32 cellular contexts compared by ENCODE assay signal in the genomic region with DNA sequence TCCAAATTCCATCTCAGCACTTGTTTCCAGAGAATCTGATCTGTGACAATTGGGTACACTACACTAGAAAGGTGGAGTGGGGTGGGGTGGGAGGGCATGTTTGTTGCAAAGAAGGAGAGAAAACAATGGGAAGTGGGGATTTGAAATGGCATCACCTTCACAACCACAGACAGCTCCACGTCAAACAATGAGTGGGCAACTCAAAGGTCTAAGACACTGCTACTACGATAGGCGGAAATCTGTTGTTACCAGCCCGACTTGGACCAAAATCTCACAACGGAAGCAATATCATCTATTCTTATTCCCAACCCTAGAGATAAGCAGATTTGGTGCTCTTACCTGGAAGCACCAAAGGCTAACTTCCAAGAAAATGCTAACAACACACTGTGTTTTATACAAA. TPM values are rescaled to one million over a fixed set of nuclear protein-coding genes. Genes with fewer than 3 reads are reported as not detected.
A peak's percentile ranks its signal among the peaks of the same experiment; 100 is the strongest.
DNase-seq lines count a peak whose midpoint lies in the region; ATAC-seq, FAIRE-seq and TF ChIP-seq lines count a peak whose summit lies in the region.
"Had no signal": no experiment of that assay in that cellular context is flagged by ENCODE, and none has a peak within 500 bp of the region (broad histone marks: within the 10 kb centered on the region; RNA-seq: fewer than 3 reads in every experiment).

No MANE protein-coding gene starts in this region.

- intact Hi-C loops in GM12878 (cut with micrococcal nuclease; ENCODE audit: unreplicated experiment) (no loop called here), aorta (cut with DNase I) (no loop called here)
- intact Hi-C loops in activated CD4-positive, alpha-beta T cell treated with anti-CD3 and anti-CD28 coated beads, Interleukin-2, amount 10 ng/mL, durations not matched to agents 24 days and 14 days (cut with micrococcal nuclease): no loop called here

- no peaks in the 10 kb centered on the region; the same call in 2 of the 3 replicates for H3K9me3 ChIP-seq in GM12878 (replicated peaks; ENCODE audit: control insufficient read depth, insufficient read depth, low read length)
- no peaks in the 10 kb centered on the region for H3K9me3 ChIP-seq in aorta (ENCODE audit: control insufficient read depth, low read length)
- H3K9me3 ChIP-seq: pancreas, vagina had no signal

- H3K36me3 ChIP-seq in GM12878 (ENCODE audit: control insufficient read depth in 2 of 2, insufficient read depth in 2 of 2, low read length in 1 of 2) (no peaks in the 10 kb centered on the region), aorta (ENCODE audit: control insufficient read depth in 1 of 2, insufficient read depth in 2 of 2, low read length in 1 of 2) (no peaks in the 10 kb centered on the region)
- H3K36me3 ChIP-seq: BLaER1 treated with 17β-estradiol and CSF1 and Interleukin-3, amounts not matched to agents 10 nM and 100 nM; cardiac muscle cell; neural progenitor cell; pancreas; vagina had no signal

- TF ChIP-seq RAD21 in GM12878 (IDR thresholded peaks at IDR 0.05; ENCODE audit: insufficient read depth, low read depth, low read length): no peak

- CTCF ChIA-PET in GM12878 (lab: Yijun Ruan, JAX): no interaction called here

- no peak for TF ChIP-seq EP300 in GM12878 (IDR thresholded peaks at IDR 0.05; ENCODE audit: borderline replicate concordance in 1 of 2, control insufficient read depth in 1 of 2, low read depth in 2 of 2, low read length in 2 of 2)

- no peak for FAIRE-seq in GM12878 (lab: Jason Lieb, UNC)
- FAIRE-seq: astrocyte, H1, pancreas had no signal

- H3K36me3 Mint-ChIP-seq in activated CD4-positive, alpha-beta T cell treated with anti-CD3 and anti-CD28 coated beads, Interleukin-2, amount 10 ng/mL, durations not matched to agents 24 days and 14 days (ENCODE audit: low read depth): no peaks in the 10 kb centered on the region
- H3K36me3 Mint-ChIP-seq: activated naive CD8-positive, alpha-beta T cell; immature natural killer cell; neural progenitor cell had no signal

- no peak for DNase-seq in GM12878 (ENCODE audit: low read depth, low spot score)
- DNase-seq in aorta: no peak
- no peak for DNase-seq in activated CD4-positive, alpha-beta T cell treated with anti-CD3 and anti-CD28 coated beads, Interleukin-2, amount 10 ng/mL, durations not matched to agents 24 days and 14 days
- DNase-seq in pons (ENCODE audit: low spot score): no peak
- DNase-seq: activated CD4-positive, alpha-beta T cell treated with anti-CD3 and anti-CD28 coated beads, Interleukin-2, amount 10 ng/mL, durations not matched to agents 7 days and 5 days; activated effector memory CD4-positive, alpha-beta T cell treated with anti-CD3 and anti-CD28 coated beads, Interleukin-2, amount 50 U/mL, for 16 hours; activated T-cell treated with anti-CD3 and anti-CD28 coated beads, Interleukin-2, amount 50 U/mL, for 24 hours; DMS153; effector CD8-positive, alpha-beta T cell; HFFc6; immature natural killer cell; IMR-90; NCI-H1048; NCI-H1694; NCI-H82; pancreas; stimulated activated naive CD4-positive, alpha-beta T cell treated with Interleukin-2 at 50 U/mL for 16 hours; T-helper 9 cell had no signal

- RAD21 ChIA-PET in GM12878 (lab: Charles Lee; ENCODE audit: unreplicated experiment): no interaction called here

- H2AFZ ChIP-seq in GM12878 (ENCODE audit: control insufficient read depth, low read depth, low read length): no peak overlapping the region
- H2AFZ ChIP-seq: neural progenitor cell had no signal

- TF ChIP-seq CTCF in GM12878 (IDR thresholded peaks at IDR 0.05 in 2 of 3, conservative IDR thresholded peaks at IDR 0.05 in 1 of 3; ENCODE audit: control insufficient read depth in 2 of 3, extremely low read depth in 1 of 3, insufficient read depth in 1 of 3, low read depth in 3 of 3, low read length in 3 of 3): no peak

- peak overlapping the region; percentile 31 for H3K4me2 ChIP-seq in GM12878 (ENCODE audit: control insufficient read depth, insufficient read depth)
- H3K4me2 ChIP-seq: neural progenitor cell had no signal

- H3K9ac ChIP-seq in GM12878 (ENCODE audit: control insufficient read depth, insufficient read depth, low read length): no peak overlapping the region
- H3K9ac ChIP-seq: BLaER1 treated with 17β-estradiol and CSF1 and Interleukin-3, amounts not matched to agents 10 nM and 100 nM; neural progenitor cell had no signal

- WGBS in GM12878 (ENCODE audit: insufficient coverage, insufficient replicate concordance, low lambda C conversion rate, missing lambda C conversion rate): 75% methylated on average over 5 of the region's 5 CpGs
- 90 to 97% methylated on average over 5 of the region's 5 CpGs for WGBS in aorta, 2 donors

- POLR2A ChIA-PET in GM12878 (lab: Charles Lee): no interaction called here

- no peaks in the 10 kb centered on the region for H4K20me1 ChIP-seq in GM12878 (ENCODE audit: control insufficient read depth, insufficient read depth)
- H4K20me1 ChIP-seq: BLaER1 treated with 17β-estradiol and CSF1 and Interleukin-3, amounts not matched to agents 10 nM and 100 nM had no signal

- no peaks in the 10 kb centered on the region for H3K4me1 Mint-ChIP-seq in activated CD4-positive, alpha-beta T cell treated with anti-CD3 and anti-CD28 coated beads, Interleukin-2, amount 10 ng/mL, durations not matched to agents 24 days and 14 days
- H3K4me1 Mint-ChIP-seq: activated CD4-positive, alpha-beta T cell treated with anti-CD3 and anti-CD28 coated beads, Interleukin-2, amount 10 ng/mL, durations not matched to agents 7 days and 5 days; immature natural killer cell; neural progenitor cell had no signal

- H3K27me3 ChIP-seq in GM12878 (replicated peaks in 1 of 2; ENCODE audit: control insufficient read depth in 2 of 2, insufficient read depth in 2 of 2, low read length in 1 of 2) (peaks cover 0 to 5% of the 10 kb centered on the region in 2 experiments; a peak in 1 of 4 replicates), aorta (ENCODE audit: control insufficient read depth in 1 of 2, insufficient read depth in 2 of 2, low read length in 1 of 2) (no peaks in the 10 kb centered on the region)
- H3K27me3 ChIP-seq: BLaER1 treated with 17β-estradiol and CSF1 and Interleukin-3, amounts not matched to agents 10 nM and 100 nM; pancreas; vagina had no signal

- H3K4me3 Mint-ChIP-seq in activated CD4-positive, alpha-beta T cell treated with anti-CD3 and anti-CD28 coated beads, Interleukin-2, amount 10 ng/mL, durations not matched to agents 24 days and 14 days: no peak overlapping the region
- H3K4me3 Mint-ChIP-seq: activated CD4-positive, alpha-beta T cell treated with anti-CD3 and anti-CD28 coated beads, Interleukin-2, amount 10 ng/mL, durations not matched to agents 7 days and 5 days; activated naive CD8-positive, alpha-beta T cell; activated T-cell treated with anti-CD3 and anti-CD28 coated beads, Interleukin-2, amount 50 U/mL, for 24 hours; HFFc6; immature natural killer cell had no signal

- SMC1A ChIA-PET in GM12878 (lab: Charles Lee; ENCODE audit: uncharacterized antibody, unreplicated experiment): no interaction called here

- peaks cover 21% of the 10 kb centered on the region for H3K4me1 ChIP-seq in GM12878 (ENCODE audit: control insufficient read depth, insufficient read depth, low read length)
- H3K4me1 ChIP-seq in aorta (ENCODE audit: control insufficient read depth in 1 of 2, insufficient read depth in 2 of 2, low read length in 2 of 2): peaks cover 8 to 9% of the 10 kb centered on the region in 2 donors
- H3K4me1 ChIP-seq: neural progenitor cell, vagina had no signal

- H3K79me2 ChIP-seq in GM12878 (ENCODE audit: control insufficient read depth, insufficient read depth, low read length): no peaks in the 10 kb centered on the region

- no peak overlapping the region for H3K27ac ChIP-seq in GM12878 (ENCODE audit: control insufficient read depth, insufficient read depth)
- H3K27ac ChIP-seq in aorta (ENCODE audit: low read depth in 1 of 2, low read length in 2 of 2): peak overlapping the region; percentile 18 to 26
- H3K27ac ChIP-seq: cardiac muscle cell, neural progenitor cell, pancreas, vagina had no signal

- H3K4me3 ChIP-seq in GM12878 (no peak overlapping the region), aorta (ENCODE audit: low read length in 2 of 2) (no peak overlapping the region)
- H3K4me3 ChIP-seq: BLaER1 treated with 17β-estradiol and CSF1 and Interleukin-3, amounts not matched to agents 10 nM and 100 nM; cardiac muscle cell; coronary artery; neural progenitor cell; pancreas; skin epidermis; vagina had no signal

- in situ Hi-C loops in GM12878 (cut with MboI): no loop called here

- no TSS peak for BruUV-seq in GM12878 (replicated peaks; lab: Mats Ljungman, UMichigan)

- H3K27me3 Mint-ChIP-seq in activated CD4-positive, alpha-beta T cell treated with anti-CD3 and anti-CD28 coated beads, Interleukin-2, amount 10 ng/mL, durations not matched to agents 24 days and 14 days: peaks cover 4% of the 10 kb centered on the region

- no peak overlapping the region for H3K27ac Mint-ChIP-seq in activated CD4-positive, alpha-beta T cell treated with anti-CD3 and anti-CD28 coated beads, Interleukin-2, amount 10 ng/mL, durations not matched to agents 24 days and 14 days
- H3K27ac Mint-ChIP-seq: activated CD4-positive, alpha-beta T cell treated with anti-CD3 and anti-CD28 coated beads, Interleukin-2, amount 10 ng/mL, durations not matched to agents 7 days and 5 days; activated naive CD8-positive, alpha-beta T cell; activated T-cell treated with anti-CD3 and anti-CD28 coated beads, Interleukin-2, amount 50 U/mL, for 24 hours; HFFc6; immature natural killer cell; neural progenitor cell had no signal

- peak; percentile 4 for ATAC-seq in GM21515 (IDR thresholded peaks at IDR 0.05; ENCODE audit: unreplicated experiment)
- peak; percentile 5 for ATAC-seq in HG03159 (IDR thresholded peaks at IDR 0.05; ENCODE audit: unreplicated experiment)
- ATAC-seq in GM12878: no peak
- no peak for ATAC-seq in aorta (ENCODE audit: low FRiP score)
- no peak for ATAC-seq in HG03439 (IDR thresholded peaks at IDR 0.05; ENCODE audit: unreplicated experiment)

- no peak for TF ChIP-seq POLR2A in GM12878 (IDR thresholded peaks at IDR 0.05; ENCODE audit: low read depth, low read length)

- no peaks in the 10 kb centered on the region for H3K9me3 Mint-ChIP-seq in activated CD4-positive, alpha-beta T cell treated with anti-CD3 and anti-CD28 coated beads, Interleukin-2, amount 10 ng/mL, durations not matched to agents 24 days and 14 days
- H3K9me3 Mint-ChIP-seq: activated CD4-positive, alpha-beta T cell treated with anti-CD3 and anti-CD28 coated beads, Interleukin-2, amount 10 ng/mL, durations not matched to agents 7 days and 5 days; activated T-cell treated with anti-CD3 and anti-CD28 coated beads, Interleukin-2, amount 50 U/mL, for 24 hours; HFFc6; immature natural killer cell; neural progenitor cell had no signal

RNA-seq across cellular contexts. Expression of a gene that starts 3.3 kb away (rescaled TPM):
- total RNA-seq in GM12878 (2013; cell fraction: nucleolus; rRNA removed): not detected in 2 replicates
- 0.96 and 2.1 TPM in 2 replicates for total RNA-seq in GM12878 (2014; rRNA removed)
- total RNA-seq in GM12878 (2014; rRNA removed; fragmentation: Illumina TruSeq; extraction: Trizol): 0.63 and 1.1 TPM in 2 replicates
- 1.2 and 1.4 TPM in 2 replicates for total RNA-seq in GM12878 (2021)
- polyA plus RNA-seq in GM12878 (2011; ENCODE audit: low read depth): not detected
- polyA plus RNA-seq in GM12878 (2011; rRNA removed): 0.35 and 1.3 TPM in 2 replicates
- polyA plus RNA-seq in GM12878 (2011; cell fraction: cytosol; rRNA removed): 0.20 and 0.27 TPM in 2 replicates
- polyA plus RNA-seq in GM12878 (2011; cell fraction: nucleus; rRNA removed): 0.56 and 0.88 TPM in 2 replicates
- polyA plus RNA-seq in GM12878 (2012): 0.29 TPM in 1 of 2 replicates, not detected in the other
- polyA plus RNA-seq in GM12878 (2014; fragmentation: Illumina TruSeq; extraction: Trizol): 0.76 and 4.2 TPM in 2 replicates
- 1 to 10 TPM; 1.3 to 1.8 TPM for polyA plus RNA-seq in GM12878 (2014; fragmentation: Nextera tagmentation; extraction: Ambion mirVana)
- 0.08 and 1.3 TPM in 2 replicates for polyA plus RNA-seq in GM12878 (2014; rRNA removed)
- polyA plus RNA-seq in GM12878 (2016; fragmentation: Nextera tagmentation; extraction: Ambion mirVana): under 1 TPM; 0.59 to 0.63 TPM
- polyA minus RNA-seq in GM12878 (2011; rRNA and poly(A)+ RNA removed): 0.36 TPM in 1 of 2 replicates, not detected in the other
- not detected in 2 replicates for polyA minus RNA-seq in GM12878 (2011; cell fraction: cytosol; rRNA and poly(A)+ RNA removed)
- polyA minus RNA-seq in GM12878 (2011; cell fraction: nucleus; rRNA and poly(A)+ RNA removed): 0.36 TPM in 1 of 2 replicates, not detected in the other
- total RNA-seq in aorta: 1 to 10 TPM; 3.2 to 4.5 TPM
- 1 to 10 TPM in 1 of 2 donors, under 1 TPM in 1; 0.77 to 4.8 TPM for polyA plus RNA-seq in aorta
- 0.09 and 0.35 TPM in 2 replicates for total RNA-seq in activated CD4-positive, alpha-beta T cell treated with anti-CD3 and anti-CD28 coated beads, Interleukin-2, amount 10 ng/mL, durations not matched to agents 24 days and 14 days
- total RNA-seq: activated CD4-positive, alpha-beta T cell treated with anti-CD3 and anti-CD28 coated beads, Interleukin-2, amount 10 ng/mL, durations not matched to agents 7 days and 5 days; H1; IMR-90; lung microvascular endothelial cell had no signal
- polyA plus RNA-seq: AG04450, H1, immature natural killer cell, IMR-90 had no signal

RNA-seq across cellular contexts. Expression of a gene that starts 6.4 kb away (rescaled TPM):
- total RNA-seq in GM12878 (2013; cell fraction: nucleolus; rRNA removed): not detected in 2 replicates
- total RNA-seq in GM12878 (2014; rRNA removed) (not detected in 2 replicates), GM12878 (2014; rRNA removed; fragmentation: Illumina TruSeq; extraction: Trizol) (not detected in 2 replicates), GM12878 (2021) (0.13 TPM in 1 of 2 replicates, not detected in the other), aorta (10 to 100 TPM; 23.0 to 49.2 TPM)
- not detected for polyA plus RNA-seq in GM12878 (2011; ENCODE audit: low read depth)
- polyA plus RNA-seq in GM12878 (2011; rRNA removed) (not detected in 2 replicates), GM12878 (2014; fragmentation: Illumina TruSeq; extraction: Trizol) (not detected in 2 replicates), GM12878 (2014; fragmentation: Nextera tagmentation; extraction: Ambion mirVana) (not detected), GM12878 (2014; rRNA removed) (not detected in 2 replicates), GM12878 (2016; fragmentation: Nextera tagmentation; extraction: Ambion mirVana) (not detected), aorta (1 to 10 TPM; 3.0 to 8.8 TPM)
- polyA plus RNA-seq in GM12878 (2011; cell fraction: cytosol; rRNA removed): not detected in 2 replicates
- polyA plus RNA-seq in GM12878 (2011; cell fraction: nucleus; rRNA removed): not detected in 2 replicates
- not detected in 2 replicates for polyA plus RNA-seq in GM12878 (2012)
- polyA minus RNA-seq in GM12878 (2011; rRNA and poly(A)+ RNA removed): not detected in 2 replicates
- not detected in 2 replicates for polyA minus RNA-seq in GM12878 (2011; cell fraction: cytosol; rRNA and poly(A)+ RNA removed)
- not detected in 2 replicates for polyA minus RNA-seq in GM12878 (2011; cell fraction: nucleus; rRNA and poly(A)+ RNA removed)
- not detected in 2 replicates for total RNA-seq in activated CD4-positive, alpha-beta T cell treated with anti-CD3 and anti-CD28 coated beads, Interleukin-2, amount 10 ng/mL, durations not matched to agents 24 days and 14 days
- total RNA-seq: activated CD4-positive, alpha-beta T cell treated with anti-CD3 and anti-CD28 coated beads, Interleukin-2, amount 10 ng/mL, durations not matched to agents 7 days and 5 days; HFFc6; lung microvascular endothelial cell had no signal
- polyA plus RNA-seq: cardiac muscle cell, immature natural killer cell, IMR-90 had no signal

Comparison
In these comparisons a context has a peak if more than half of its experiments do, and no peak if none do; other contexts are left out.
1. ATAC-seq: peak in GM21515 (single experiment) and HG03159 (single experiment); none in GM12878 (single experiment), aorta (single experiment) and HG03439 (single experiment).
2. RNA of a gene that starts 6.4 kb away (total RNA-seq): 23.0 to 49.2 TPM in aorta; 0.13 TPM in GM12878 and not detected in activated CD4-positive, alpha-beta T cell treated with anti-CD3 and anti-CD28 coated beads, Interleukin-2, amount 10 ng/mL, durations not matched to agents 24 days and 14 days; every median in the first group is over 10 times any median in the second.